Comparison of ENCODE assay signal across 19 cellular contexts in the genomic region with DNA sequence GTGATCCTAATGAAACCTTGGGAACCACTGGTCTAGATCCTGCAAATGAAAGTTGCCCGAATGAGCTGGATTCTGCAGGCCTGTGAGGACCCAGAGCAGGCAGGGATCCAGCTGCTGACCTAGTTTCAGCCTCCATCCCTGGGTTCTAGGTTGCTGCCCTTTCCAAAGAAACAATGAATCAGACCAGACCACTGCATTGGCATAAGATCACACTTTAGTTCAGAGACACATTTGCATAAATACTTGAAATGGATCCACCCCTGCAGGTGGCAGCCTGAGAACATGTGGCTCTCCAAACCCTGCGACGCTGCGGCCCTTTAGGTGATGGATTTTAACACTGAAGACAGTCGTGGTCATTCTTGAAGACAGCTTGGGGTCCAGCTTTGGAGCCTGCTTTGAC. TPM values are rescaled to one million over a fixed set of nuclear protein-coding genes. Genes with fewer than 3 reads are reported as not detected.
A peak's percentile ranks its signal among the peaks of the same experiment; 100 is the strongest.
DNase-seq lines count a peak whose midpoint lies in the region; ATAC-seq and TF ChIP-seq lines count a peak whose summit lies in the region.
"Had no signal": no experiment of that assay in that cellular context is flagged by ENCODE, and none has a peak within 500 bp of the region (broad histone marks: within the 10 kb centered on the region; RNA-seq: fewer than 3 reads in every experiment).

No MANE protein-coding gene starts in this region.

- H3K4me1 Mint-ChIP-seq in activated naive CD4-positive, alpha-beta T cell treated with anti-CD3 and anti-CD28 coated beads, Interleukin-2, amount 10 ng/mL, durations not matched to agents 7 days and 5 days: peaks cover 11% of the 10 kb centered on the region
- peaks cover 7% of the 10 kb centered on the region for H3K4me1 Mint-ChIP-seq in T-helper 2 cell treated with Interferon-gamma antibody and Interleukin-4, amounts not matched to agents 5 μg/mL and 100 μg/mL, for 36 hours (ENCODE audit: low read depth)

- CTCF ChIA-PET in activated naive CD4-positive, alpha-beta T cell treated with anti-CD3 and anti-CD28 coated beads, Interleukin-2, amount 10 ng/mL, durations not matched to agents 7 days and 5 days (lab: Charles Lee): no interaction called here

- no peak overlapping the region for H3K27ac Mint-ChIP-seq in activated naive CD4-positive, alpha-beta T cell treated with anti-CD3 and anti-CD28 coated beads, Interleukin-2, amount 10 ng/mL, durations not matched to agents 7 days and 5 days
- H3K27ac Mint-ChIP-seq in T-helper 2 cell treated with Interferon-gamma antibody and Interleukin-4, amounts not matched to agents 5 μg/mL and 100 μg/mL, for 36 hours: no peak overlapping the region
- H3K27ac Mint-ChIP-seq: CD14-positive monocyte had no signal

- no peak for TF ChIP-seq POLR2A in gastroesophageal sphincter (IDR thresholded peaks at IDR 0.05)

- H3K36me3 Mint-ChIP-seq in activated naive CD4-positive, alpha-beta T cell treated with anti-CD3 and anti-CD28 coated beads, Interleukin-2, amount 10 ng/mL, durations not matched to agents 7 days and 5 days: no peaks in the 10 kb centered on the region
- H3K36me3 Mint-ChIP-seq in T-helper 2 cell treated with Interferon-gamma antibody and Interleukin-4, amounts not matched to agents 5 μg/mL and 100 μg/mL, for 36 hours (ENCODE audit: low read depth): no peaks in the 10 kb centered on the region
- H3K36me3 Mint-ChIP-seq: CD14-positive monocyte had no signal

- no peaks in the 10 kb centered on the region for H3K9me3 ChIP-seq in HUES48 (ENCODE audit: control insufficient read depth, insufficient read depth, low read length)
- no peaks in the 10 kb centered on the region for H3K9me3 ChIP-seq in gastroesophageal sphincter
- H3K9me3 ChIP-seq in thoracic aorta: no peaks in the 10 kb centered on the region
- H3K9me3 ChIP-seq: SJCRH30 had no signal

- H3K27me3 ChIP-seq in HUES48 (ENCODE audit: control insufficient read depth, insufficient read depth, low read length) (no peaks in the 10 kb centered on the region), gastroesophageal sphincter (no peaks in the 10 kb centered on the region), thoracic aorta (replicated peaks; ENCODE audit: insufficient read depth) (no peaks in the 10 kb centered on the region)

- no peak overlapping the region for H3K4me3 Mint-ChIP-seq in activated naive CD4-positive, alpha-beta T cell treated with anti-CD3 and anti-CD28 coated beads, Interleukin-2, amount 10 ng/mL, durations not matched to agents 7 days and 5 days
- H3K4me3 Mint-ChIP-seq in T-helper 2 cell treated with Interferon-gamma antibody and Interleukin-4, amounts not matched to agents 5 μg/mL and 100 μg/mL, for 36 hours: no peak overlapping the region
- H3K4me3 Mint-ChIP-seq: CD14-positive monocyte had no signal

- no peak for TF ChIP-seq EP300 in gastroesophageal sphincter (IDR thresholded peaks at IDR 0.05)

- DNase-seq in NCI-H526 treated with DMSO at 0.1 percent for 48 hours (lab: John Stamatoyannopoulos, UW): peak; percentile 68
- no peak for DNase-seq in thoracic aorta (ENCODE audit: low spot score)
- DNase-seq in activated naive CD4-positive, alpha-beta T cell treated with anti-CD3 and anti-CD28 coated beads, Interleukin-2, amount 10 ng/mL, durations not matched to agents 7 days and 5 days: no peak
- no peak for DNase-seq in NCI-H2029 (lab: John Stamatoyannopoulos, UW)
- no peak for DNase-seq in T-helper 2 cell treated with Interferon-gamma antibody and Interleukin-4, amounts not matched to agents 5 μg/mL and 100 μg/mL, for 36 hours (ENCODE audit: low spot score)
- DNase-seq: DMS53; NCI-H1417 treated with DMSO at 0.1 percent for 48 hours; NCI-H2029 treated with DMSO at 0.1 percent for 48 hours; NCI-H510A treated with DMSO at 0.1 percent for 48 hours; NK-92 treated with Interleukin-12 subunit alpha and Interleukin-12 subunit beta, amount 100 ng/mL, for 24 hours; OCI-M1; SJCRH30 had no signal

- ATAC-seq in gastroesophageal sphincter: no peak
- no peak for ATAC-seq in thoracic aorta (ENCODE audit: insufficient number of reproducible peaks, low FRiP score, low read depth)
- ATAC-seq: GM12878 had no signal

- H3K9ac ChIP-seq in HUES48 (ENCODE audit: low read depth, low read length): no peak overlapping the region
- H3K9ac ChIP-seq: KMS-11 had no signal

- H3K27ac ChIP-seq in HUES48 (ENCODE audit: low read depth, low read length): peak overlapping the region; percentile 33
- peak overlapping the region in 3 of 4 donors; percentile 28 to 84 (median 83) for H3K27ac ChIP-seq in gastroesophageal sphincter
- peak overlapping the region; percentile 67 to 79 for H3K27ac ChIP-seq in thoracic aorta
- H3K27ac ChIP-seq: KMS-11, RWPE1, SJCRH30 had no signal

- no peak for TF ChIP-seq CTCF in gastroesophageal sphincter (IDR thresholded peaks at IDR 0.05)
- TF ChIP-seq CTCF in thoracic aorta (IDR thresholded peaks at IDR 0.05): no peak

- H3K27me3 Mint-ChIP-seq in activated naive CD4-positive, alpha-beta T cell treated with anti-CD3 and anti-CD28 coated beads, Interleukin-2, amount 10 ng/mL, durations not matched to agents 7 days and 5 days: peaks cover 27% of the 10 kb centered on the region
- peaks cover 9% of the 10 kb centered on the region for H3K27me3 Mint-ChIP-seq in T-helper 2 cell treated with Interferon-gamma antibody and Interleukin-4, amounts not matched to agents 5 μg/mL and 100 μg/mL, for 36 hours (ENCODE audit: low read depth)

- H3K4me3 ChIP-seq in HUES48 (ENCODE audit: low read depth, low read length) (no peak overlapping the region), gastroesophageal sphincter (no peak overlapping the region), thoracic aorta (no peak overlapping the region)
- H3K4me3 ChIP-seq: GM12878, SJCRH30 had no signal

- H3K4me1 ChIP-seq in HUES48 (ENCODE audit: control insufficient read depth, insufficient read depth, low read length) (peaks cover 16% of the 10 kb centered on the region), gastroesophageal sphincter (peaks cover 0 to 56% (median 22%) of the 10 kb centered on the region in 3 donors), thoracic aorta (ENCODE audit: control insufficient read depth in 1 of 2, low read depth in 2 of 2) (peaks cover 16 to 61% of the 10 kb centered on the region in 2 donors)

- WGBS in gastroesophageal sphincter (ENCODE audit: low coverage in 1 of 2), 2 donors: 75 to 87% methylated on average over 3 to 4 of the region's 5 CpGs

- H3K36me3 ChIP-seq in HUES48 (ENCODE audit: control insufficient read depth, insufficient read depth, low read length) (no peaks in the 10 kb centered on the region), gastroesophageal sphincter (peaks cover 0 to 8% of the 10 kb centered on the region in 2 donors), thoracic aorta (no peaks in the 10 kb centered on the region)
- H3K36me3 ChIP-seq: SJCRH30 had no signal

- no peaks in the 10 kb centered on the region for H3K9me3 Mint-ChIP-seq in activated naive CD4-positive, alpha-beta T cell treated with anti-CD3 and anti-CD28 coated beads, Interleukin-2, amount 10 ng/mL, durations not matched to agents 7 days and 5 days
- no peaks in the 10 kb centered on the region for H3K9me3 Mint-ChIP-seq in T-helper 2 cell treated with Interferon-gamma antibody and Interleukin-4, amounts not matched to agents 5 μg/mL and 100 μg/mL, for 36 hours

RNA-seq across cellular contexts. Expression of a gene that starts 23.7 kb away (rescaled TPM):
- total RNA-seq in gastroesophageal sphincter (10 to 100 TPM in 3 of 4 donors, 1 to 10 TPM in 1; 10.0 to 45.6 (median 34.0) TPM), thoracic aorta (10 to 100 TPM in 1 of 2 donors, 1 to 10 TPM in 1; 5.3 to 17.6 TPM)
- total RNA-seq: A673, GM12878, SJCRH30 had no signal

RNA-seq across cellular contexts. Expression of a gene that starts 43.7 kb away (rescaled TPM):
- total RNA-seq in gastroesophageal sphincter (10 to 100 TPM in 1 of 4 donors, 1 to 10 TPM in 3; 8.4 to 11.8 (median 9.5) TPM), thoracic aorta (10 to 100 TPM; 10.8 to 14.1 TPM)
- total RNA-seq: GM12878 had no signal

Comparison
In these comparisons a context has a peak if more than half of its experiments do, and no peak if none do; other contexts are left out.
1. H3K27ac ChIP-seq: peak in every context shown above with its lines; median percentile 83 in gastroesophageal sphincter; 73 in thoracic aorta; 33 in HUES48.